In genomic region chr3:157109267-157110141, GRCh38 we compare ENCODE assay signal across 1 cellular context.
TF ChIP-seq lines count a peak whose summit lies in the region.

No MANE protein-coding gene starts in this region.

TF ChIP-seq in K562, 482 proteins besides CTCF, POLR2A, EP300 and RAD21 (continued from another document and continues in another):
- TF ChIP-seq ARID3A (IDR thresholded peaks at IDR 0.05; ENCODE audit: borderline replicate concordance, low read depth, low read length) (no peak), ZBTB11 (CRISPR knock-in tag; IDR thresholded peaks at IDR 0.05) (peak in 1 of 3 experiments; percentile 31; a peak in 1 of 6 replicates), ZNF224 (CRISPR knock-in tag; IDR thresholded peaks at IDR 0.05) (no peak), NR0B1 (IDR thresholded peaks at IDR 0.05; ENCODE audit: partially characterized antibody) (no peak), SREBF1 (IDR thresholded peaks at IDR 0.05; ENCODE audit: borderline replicate concordance, low read depth, low read length) (no peak), NFIX (CRISPR knock-in tag; IDR thresholded peaks at IDR 0.05; ENCODE audit: low read depth) (no peak), C11orf30 (IDR thresholded peaks at IDR 0.05; ENCODE audit: low read depth) (no peak), TCFL5 (CRISPR knock-in tag; conservative IDR thresholded peaks at IDR 0.05) (no peak), KLF10 (CRISPR knock-in tag; IDR thresholded peaks at IDR 0.05) (no peak), KLF13 (tag; IDR thresholded peaks at IDR 0.05; ENCODE audit: borderline replicate concordance, low read depth) (0 out of 2 replicates have a peak, but pooled peaks have one; percentile 42), STAT5B (CRISPR knock-in tag; IDR thresholded peaks at IDR 0.05) (no peak), CBFA2T2 (conservative IDR thresholded peaks at IDR 0.05) (peak; percentile 95), XRCC4 (IDR thresholded peaks at IDR 0.05; ENCODE audit: extremely low read depth, insufficient read depth, insufficient read length) (no peak), ZNF696 (CRISPR knock-in tag; conservative IDR thresholded peaks at IDR 0.05) (no peak), SRSF1 (IDR thresholded peaks at IDR 0.05; ENCODE audit: low read depth, low read length) (no peak), USF2 (CRISPR knock-in tag; IDR thresholded peaks at IDR 0.05) (no peak), UBTF (IDR thresholded peaks at IDR 0.05; ENCODE audit: borderline replicate concordance in 1 of 2, low read depth in 2 of 2, low read length in 2 of 2) (peak in 1 of 2 experiments; percentile 80; a peak in 2 of 4 replicates), SRSF9 (IDR thresholded peaks at IDR 0.05; ENCODE audit: borderline replicate concordance, low read depth, low read length) (no peak), PML (IDR thresholded peaks at IDR 0.05; ENCODE audit: low read length) (peak; percentile 86), PHB2 (IDR thresholded peaks at IDR 0.05; ENCODE audit: low read depth) (peak; percentile 82; the same call in 1 of the 2 replicates), HEY1 (CRISPR knock-in tag; IDR thresholded peaks at IDR 0.05; ENCODE audit: borderline replicate concordance) (no peak), THRB (CRISPR knock-in tag; conservative IDR thresholded peaks at IDR 0.05) (no peak), ZNF318 (IDR thresholded peaks at IDR 0.05; ENCODE audit: borderline replicate concordance in 1 of 2, low read depth in 1 of 2) (no peak), ZNF444 (CRISPR knock-in tag; IDR thresholded peaks at IDR 0.05) (no peak), ZNF277 (CRISPR knock-in tag; IDR thresholded peaks at IDR 0.05; ENCODE audit: borderline replicate concordance) (no peak), HMBOX1 (IDR thresholded peaks at IDR 0.05) (0 out of 2 replicates have a peak, but pooled peaks have one; percentile 3), CCNT2 (IDR thresholded peaks at IDR 0.05; ENCODE audit: borderline replicate concordance, extremely low read depth, insufficient read length, low read depth, low read length) (peak; percentile 94), ZNF584 (CRISPR knock-in tag; IDR thresholded peaks at IDR 0.05; ENCODE audit: low read depth) (0 out of 2 replicates have a peak, but pooled peaks have one; percentile 54), EWSR1 (IDR thresholded peaks at IDR 0.05; ENCODE audit: borderline replicate concordance, low read depth, partially characterized antibody) (no peak), ZKSCAN1 (IDR thresholded peaks at IDR 0.05; ENCODE audit: low read depth, low read length) (no peak), RBM22 (IDR thresholded peaks at IDR 0.05; ENCODE audit: low read depth, low read length, poor library complexity, severe bottlenecking) (no peak), MAFF (IDR thresholded peaks at IDR 0.05; ENCODE audit: low read length) (no peak), KLF6 (CRISPR knock-in tag; IDR thresholded peaks at IDR 0.05; ENCODE audit: borderline replicate concordance) (no peak)
